9 cellular contexts compared by ENCODE assay signal in genomic region chr4:183142566-183143545, GRCh38. TPM values are rescaled to one million over a fixed set of nuclear protein-coding genes. Genes with fewer than 3 reads are reported as not detected.
A peak's percentile ranks its signal among the peaks of the same experiment; 100 is the strongest.
DNase-seq lines count a peak whose midpoint lies in the region; ATAC-seq, FAIRE-seq and TF ChIP-seq lines count a peak whose summit lies in the region.
"Had no signal": no experiment of that assay in that cellular context is flagged by ENCODE, and none has a peak within 500 bp of the region (broad histone marks: within the 10 kb centered on the region; RNA-seq: fewer than 3 reads in every experiment).

No MANE protein-coding gene starts in this region.

- WGBS in small intestine, 3 donors, result 41 to 48% (median 42%) methylated on average over 7 of the region's 7 CpGs

- H3K4me1 ChIP-seq in PC-9 (replicated peaks; ENCODE audit: insufficient read depth) (peaks cover 13% of the 10 kb centered on the region), small intestine (ENCODE audit: control insufficient read depth in 2 of 2, insufficient read depth in 1 of 2, low read depth in 1 of 2, low read length in 1 of 2) (no peaks in the 10 kb centered on the region), MM.1S (ENCODE audit: low read length) (peaks cover 9% of the 10 kb centered on the region; the same call in 1 of the 2 replicates)

- CTCF ChIA-PET in PC-9 (lab: Charles Lee), result no interaction called here

- peak overlapping the region; percentile 10; the same call in 1 of the 2 replicates for H3K4me2 ChIP-seq in PC-9
- H3K4me2 ChIP-seq in MM.1S (ENCODE audit: low read depth, low read length), result no peak overlapping the region

- H3K36me3 ChIP-seq in PC-9 (ENCODE audit: low read depth) (no peaks in the 10 kb centered on the region), small intestine (ENCODE audit: control insufficient read depth in 2 of 2, insufficient read depth in 2 of 2, low read length in 2 of 2) (no peaks in the 10 kb centered on the region), MM.1S (replicated peaks; ENCODE audit: insufficient read depth, low read length) (no peaks in the 10 kb centered on the region)

- intact Hi-C loops in PC-9 (cut with micrococcal nuclease; ENCODE audit: unreplicated experiment) (no loop called here), sciatic nerve (cut with DNase I) (no loop called here)

- H4K20me1 ChIP-seq in PC-9 (ENCODE audit: insufficient read depth) (no peaks in the 10 kb centered on the region), MM.1S (ENCODE audit: insufficient read depth, low read length) (no peaks in the 10 kb centered on the region)

- ATAC-seq in sciatic nerve (peak; percentile 74), GM18505 (IDR thresholded peaks at IDR 0.05; ENCODE audit: unreplicated experiment) (no peak)

- TF ChIP-seq CTCF in PC-9 (conservative IDR thresholded peaks at IDR 0.05), result no peak
- TF ChIP-seq CTCF in fibroblast of pulmonary artery (IDR thresholded peaks at IDR 0.05; ENCODE audit: low read length, missing control alignments), result no peak
- no peak for TF ChIP-seq CTCF in MM.1S (IDR thresholded peaks at IDR 0.05; ENCODE audit: low read length)

- TF ChIP-seq POLR2A in GM18505 (IDR thresholded peaks at IDR 0.05; ENCODE audit: borderline replicate concordance, extremely low read depth, insufficient read depth, insufficient read length), result no peak

- H3K9me3 ChIP-seq in PC-9 (ENCODE audit: insufficient read depth, low read depth) (no peaks in the 10 kb centered on the region), small intestine (ENCODE audit: control insufficient read depth, low read depth) (no peaks in the 10 kb centered on the region), MM.1S (replicated peaks; ENCODE audit: insufficient read depth, low read length) (no peaks in the 10 kb centered on the region)

- peaks cover 14% of the 10 kb centered on the region; the same call in 1 of the 2 replicates for H3K79me2 ChIP-seq in PC-9 (ENCODE audit: low read depth)
- H3K79me2 ChIP-seq in MM.1S (ENCODE audit: low read length), result no peaks in the 10 kb centered on the region

- no TSS peak for BruUV-seq in PC-9 (replicated peaks; lab: Mats Ljungman, UMichigan)

- H3K27ac ChIP-seq in PC-9 (no peak overlapping the region), small intestine (ENCODE audit: low read depth in 1 of 2, low read length in 1 of 2) (no peak overlapping the region), MM.1S (ENCODE audit: low read length) (no peak overlapping the region)

- FAIRE-seq in small intestine (lab: Jason Lieb, UNC), result no peak
- FAIRE-seq: endometrium had no signal

- H3K9me2 ChIP-seq in PC-9 (ENCODE audit: insufficient read depth), result no peaks in the 10 kb centered on the region
- no peaks in the 10 kb centered on the region for H3K9me2 ChIP-seq in MM.1S (replicated peaks; ENCODE audit: insufficient read depth, low read length)

- H3F3A ChIP-seq in PC-9 (ENCODE audit: insufficient read depth, low read depth) (no peaks in the 10 kb centered on the region), MM.1S (ENCODE audit: insufficient read depth, low read length) (no peaks in the 10 kb centered on the region)

- POLR2A ChIA-PET in PC-9 (lab: Charles Lee; ENCODE audit: unreplicated experiment), result no interaction called here

- H3K4me3 ChIP-seq in PC-9, result no peak overlapping the region
- H3K4me3 ChIP-seq in fibroblast of pulmonary artery (replicated peaks; ENCODE audit: low read depth, low read length), result no peak overlapping the region
- H3K4me3 ChIP-seq in small intestine (ENCODE audit: low read depth in 1 of 2, low read length in 2 of 2), result no peak overlapping the region
- no peak overlapping the region for H3K4me3 ChIP-seq in MM.1S (ENCODE audit: low read length)

- H3K27me3 ChIP-seq in PC-9 (ENCODE audit: insufficient read depth, low read depth) (no peaks in the 10 kb centered on the region), small intestine (ENCODE audit: control insufficient read depth in 2 of 2, insufficient read depth in 2 of 2, low read length in 2 of 2) (no peaks in the 10 kb centered on the region), MM.1S (replicated peaks; ENCODE audit: insufficient read depth, low read length) (no peaks in the 10 kb centered on the region)

- H2AFZ ChIP-seq in PC-9 (no peak overlapping the region), MM.1S (ENCODE audit: low read length) (no peak overlapping the region)

- peak; percentile 56 for DNase-seq in GM04504 (ENCODE audit: low read depth)
- DNase-seq in PC-9, result peak in 1 of 2 experiments; percentile 56
- DNase-seq in fibroblast of pulmonary artery (ENCODE audit: low read depth), result peak; percentile 65
- DNase-seq in sciatic nerve (ENCODE audit: low spot score), result no peak
- DNase-seq in small intestine, result no peak
- DNase-seq in MM.1S, result no peak
- DNase-seq in activated CD4-positive, CD25-positive, alpha-beta regulatory T cell treated with anti-CD3 and anti-CD28 coated beads, Interleukin-2, amount 50 U/mL, for 72 hours, result no peak

- H3K9ac ChIP-seq in MM.1S (ENCODE audit: low read length), result no peak overlapping the region

RNA-seq across cellular contexts. Expression of gene WWC2, which starts 43.8 kb away (rescaled TPM):
- total RNA-seq in PC-9 (2021) (42.3 and 46.5 TPM in 2 replicates), sciatic nerve (67.3 TPM)
- polyA plus RNA-seq in small intestine, result 1 to 10 TPM in 2 of 3 donors, under 1 TPM in 1; 0.22 to 2.5 (median 1.6) TPM

Comparison
In these comparisons a context has a peak if more than half of its experiments do, and no peak if none do; other contexts are left out.
1. DNase-seq: peak in GM04504 (single experiment) and fibroblast of pulmonary artery (single experiment); none in sciatic nerve (single experiment), small intestine (single experiment), MM.1S (single experiment) and activated CD4-positive, CD25-positive, alpha-beta regulatory T cell treated with anti-CD3 and anti-CD28 coated beads, Interleukin-2, amount 50 U/mL, for 72 hours (single experiment).